In genomic region chr1:162069334-162070093, GRCh38 we compare ENCODE assay signal across 8 cellular contexts. TPM values are rescaled to one million over a fixed set of nuclear protein-coding genes. Genes with fewer than 3 reads are reported as not detected.
DNase-seq lines count a peak whose midpoint lies in the region; ATAC-seq and TF ChIP-seq lines count a peak whose summit lies in the region.

NOS1AP (plus strand) TSS chr1:162069691; CDS start chr1:162070178, 487 bp downstream.

- H3K36me3 Mint-ChIP-seq in activated naive CD4-positive, alpha-beta T cell treated with anti-CD3 and anti-CD28 coated beads, Interleukin-2, amount 50 U/mL, for 72 hours, result no peaks in the 10 kb centered on the region

- peaks cover 28% of the 10 kb centered on the region for H3K4me1 ChIP-seq in Loucy (ENCODE audit: insufficient read depth, low read length, poor library complexity, severe bottlenecking)
- H3K4me1 ChIP-seq in upper lobe of left lung, result peaks cover 13 to 31% (median 16%) of the 10 kb centered on the region in 4 donors

- H3K4me2 ChIP-seq in Loucy (ENCODE audit: low read depth, low read length, poor library complexity, severe bottlenecking), result peak within 1 kb of the TSS; percentile 86

- H3K27ac ChIP-seq in upper lobe of left lung, result peak within 1 kb of the TSS; percentile 39 to 84 (median 69)

- H4K20me1 ChIP-seq in Loucy (ENCODE audit: insufficient read depth, low read length, poor library complexity, severe bottlenecking), result no peaks in the 10 kb centered on the region

- peak within 1 kb of the TSS; percentile 79 for H3K4me3 ChIP-seq in H7 (ENCODE audit: insufficient read depth, low read depth, low read length)
- peak within 1 kb of the TSS; percentile 85 for H3K4me3 ChIP-seq in Loucy (ENCODE audit: low read length, poor library complexity, severe bottlenecking)
- H3K4me3 ChIP-seq in upper lobe of left lung, result peak within 1 kb of the TSS; percentile 51 to 87 (median 74)

- peak within 1 kb of the TSS; percentile 96 for H2AFZ ChIP-seq in Loucy (ENCODE audit: low read length)

- no peaks in the 10 kb centered on the region for H3K9me2 ChIP-seq in Loucy (replicated peaks; ENCODE audit: low read depth, low read length)

- H3K27me3 ChIP-seq in H7 (ENCODE audit: control insufficient read depth, insufficient read depth, low read length) (peaks cover 3% of the 10 kb centered on the region), Loucy (ENCODE audit: insufficient read depth, low read length, poor library complexity, severe bottlenecking) (no peaks in the 10 kb centered on the region), upper lobe of left lung (no peaks in the 10 kb centered on the region)

- TF ChIP-seq CTCF in Loucy (conservative IDR thresholded peaks at IDR 0.05; ENCODE audit: low read length) (no peak), upper lobe of left lung (IDR thresholded peaks at IDR 0.05) (peak in 1 of 6 experiments; percentile 18)

- intact Hi-C loops in left cardiac atrium (cut with DNase I) (no loop called here), posterior cingulate gyrus (cut with DNase I) (no loop called here)

- H3K9ac ChIP-seq in Loucy (ENCODE audit: low read depth, low read length, poor library complexity, severe bottlenecking), result peak within 1 kb of the TSS; percentile 68

- no peaks in the 10 kb centered on the region for H3K9me3 Mint-ChIP-seq in activated naive CD4-positive, alpha-beta T cell treated with anti-CD3 and anti-CD28 coated beads, Interleukin-2, amount 50 U/mL, for 72 hours

- 0 out of 2 replicates have a peak, but pooled peaks cover 6% of the 10 kb centered on the region for H3F3A ChIP-seq in Loucy (ENCODE audit: low read depth)

- DNase-seq in ELF-1 (ENCODE audit: low read depth, low spot score), result peak; percentile 65
- DNase-seq in H7, result peak; percentile 95
- peak; percentile 80 for DNase-seq in SKM-1 (lab: John Stamatoyannopoulos, UW; ENCODE audit: unreplicated experiment)
- DNase-seq in activated naive CD4-positive, alpha-beta T cell treated with anti-CD3 and anti-CD28 coated beads, Interleukin-2, amount 50 U/mL, for 72 hours (ENCODE audit: low spot score in 2 of 2), result peak; percentile 82 to 86
- DNase-seq in left cardiac atrium, result peak; percentile 85
- peak; percentile 72 to 98 (median 83) for DNase-seq in posterior cingulate gyrus
- DNase-seq in upper lobe of left lung, result peak; percentile 92 to 97

- H3K9me3 ChIP-seq in Loucy (ENCODE audit: insufficient read depth, low read depth, low read length) (no peaks in the 10 kb centered on the region), upper lobe of left lung (peaks cover 0 to under 1% (median 0%) of the 10 kb centered on the region in 4 donors)

- TF ChIP-seq POLR2A in upper lobe of left lung (IDR thresholded peaks at IDR 0.05), result peak in 3 of 4 donors; percentile 58 to 78 (median 59)

- WGBS in upper lobe of left lung, 2 donors, result 0 to 1% methylated on average over 2 to 53 of the region's 95 CpGs

- TF ChIP-seq EP300 in upper lobe of left lung (IDR thresholded peaks at IDR 0.05), result no peak

- H3K79me2 ChIP-seq in Loucy (ENCODE audit: insufficient read depth, low read length), result 0 out of 2 replicates have a peak, but pooled peaks cover 5% of the 10 kb centered on the region

- H3K27ac Mint-ChIP-seq in activated naive CD4-positive, alpha-beta T cell treated with anti-CD3 and anti-CD28 coated beads, Interleukin-2, amount 50 U/mL, for 72 hours, result no peak within 1 kb of the TSS

- H3K36me3 ChIP-seq in H7 (replicated peaks; ENCODE audit: control insufficient read depth, insufficient read depth, low read length) (no peaks in the 10 kb centered on the region), Loucy (ENCODE audit: insufficient read depth, low read length) (no peaks in the 10 kb centered on the region), upper lobe of left lung (no peaks in the 10 kb centered on the region)

- ATAC-seq in activated naive CD4-positive, alpha-beta T cell treated with anti-CD3 and anti-CD28 coated beads, Interleukin-2, amount 50 U/mL, for 72 hours, result peak; percentile 99
- ATAC-seq in left cardiac atrium (peak; percentile 98 to 99), upper lobe of left lung (ENCODE audit: low FRiP score in 2 of 2) (peak; percentile 91 to 98)

RNA-seq across cellular contexts. Expression of gene NOS1AP, which starts in this region (rescaled TPM):
- total RNA-seq in H7 (2014; rRNA removed; shearing (Covaris generic)), result 5.4 and 5.6 TPM in 2 replicates
- total RNA-seq in activated naive CD4-positive, alpha-beta T cell treated with anti-CD3 and anti-CD28 coated beads, Interleukin-2, amount 50 U/mL, for 72 hours, result under 1 TPM; 0.18 to 0.27 TPM
- total RNA-seq in left cardiac atrium (1 to 10 TPM; 1.8 to 2.8 TPM), upper lobe of left lung (10 to 100 TPM in 2 of 6 donors, 1 to 10 TPM in 4; 5.3 to 16.4 (median 6.5) TPM)

Comparison
In these comparisons a context has a peak if more than half of its experiments do, and no peak if none do; other contexts are left out.
1. Peak in every context shown above with its lines: DNase-seq, ATAC-seq, H3K4me3 ChIP-seq and H3K27ac ChIP-seq.
2. Peak in DNase-seq and ATAC-seq in activated naive CD4-positive, alpha-beta T cell treated with anti-CD3 and anti-CD28 coated beads, Interleukin-2, amount 50 U/mL, for 72 hours; RNA of the gene not detected or under 1 TPM.